In the genomic region with DNA sequence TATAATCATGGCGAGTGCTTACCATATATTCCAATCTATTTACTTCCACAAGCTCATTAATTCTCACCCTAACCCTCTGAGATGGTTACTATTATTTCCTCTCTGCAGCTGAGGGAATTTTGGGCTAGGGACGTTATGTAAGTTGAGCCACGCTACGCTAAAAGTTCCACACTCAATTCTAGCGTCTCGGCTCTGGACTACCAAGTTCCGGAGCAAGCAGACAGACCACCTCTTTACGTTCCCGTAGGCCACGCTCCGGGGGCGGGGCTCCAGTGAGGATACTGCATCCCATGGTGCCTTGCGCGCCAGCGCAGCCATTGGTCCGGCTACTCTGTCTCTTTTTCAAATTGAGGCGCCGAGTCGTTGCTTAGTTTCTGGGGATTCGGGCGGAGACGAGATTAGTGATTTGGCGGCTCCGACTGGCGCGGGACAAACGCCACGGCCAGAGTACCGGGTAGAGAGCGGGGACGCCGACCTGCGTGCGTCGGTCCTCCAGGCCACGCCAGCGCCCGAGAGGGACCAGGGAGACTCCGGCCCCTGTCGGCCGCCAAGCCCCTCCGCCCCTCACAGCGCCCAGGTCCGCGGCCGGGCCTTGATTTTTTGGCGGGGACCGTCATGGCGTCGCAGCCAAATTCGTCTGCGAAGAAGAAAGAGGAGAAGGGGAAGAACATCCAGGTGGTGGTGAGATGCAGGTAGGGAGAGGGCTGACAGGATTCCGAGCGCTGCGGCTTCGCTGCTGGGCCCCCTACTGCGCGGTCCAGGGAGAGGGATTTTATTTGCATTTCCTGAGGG, we compare ENCODE assay signal across 1 cellular context.
TF ChIP-seq lines count a peak whose summit lies in the region.

Gene KIF11 (plus strand): TSS at position 370 of the 792 bp plus-strand sequence. CDS start 246 bp downstream, at position 616.

TF ChIP-seq in HCT116, 20 proteins besides CTCF, POLR2A, EP300 and RAD21 (continued from another document):
- TF ChIP-seq ELF1 (IDR thresholded peaks at IDR 0.05; ENCODE audit: borderline replicate concordance, low read depth) (no peak; the same call in 1 of the 2 replicates), EGR1 (IDR thresholded peaks at IDR 0.05; ENCODE audit: low read depth) (peak; percentile 54; the same call in 1 of the 2 replicates), FOSL1 (IDR thresholded peaks at IDR 0.05; ENCODE audit: low read depth) (no peak), SRF (IDR thresholded peaks at IDR 0.05; ENCODE audit: low read depth) (no peak), TCF7L2 (IDR thresholded peaks at IDR 0.05; ENCODE audit: borderline replicate concordance, extremely low read depth, insufficient read depth, insufficient read length) (no peak)
- TF ChIP-seq, protein P1, sequence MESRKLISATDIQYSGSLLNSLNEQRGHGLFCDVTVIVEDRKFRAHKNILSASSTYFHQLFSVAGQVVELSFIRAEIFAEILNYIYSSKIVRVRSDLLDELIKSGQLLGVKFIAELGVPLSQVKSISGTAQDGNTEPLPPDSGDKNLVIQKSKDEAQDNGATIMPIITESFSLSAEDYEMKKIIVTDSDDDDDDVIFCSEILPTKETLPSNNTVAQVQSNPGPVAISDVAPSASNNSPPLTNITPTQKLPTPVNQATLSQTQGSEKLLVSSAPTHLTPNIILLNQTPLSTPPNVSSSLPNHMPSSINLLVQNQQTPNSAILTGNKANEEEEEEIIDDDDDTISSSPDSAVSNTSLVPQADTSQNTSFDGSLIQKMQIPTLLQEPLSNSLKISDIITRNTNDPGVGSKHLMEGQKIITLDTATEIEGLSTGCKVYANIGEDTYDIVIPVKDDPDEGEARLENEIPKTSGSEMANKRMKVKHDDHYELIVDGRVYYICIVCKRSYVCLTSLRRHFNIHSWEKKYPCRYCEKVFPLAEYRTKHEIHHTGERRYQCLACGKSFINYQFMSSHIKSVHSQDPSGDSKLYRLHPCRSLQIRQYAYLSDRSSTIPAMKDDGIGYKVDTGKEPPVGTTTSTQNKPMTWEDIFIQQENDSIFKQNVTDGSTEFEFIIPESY (IDR thresholded peaks at IDR 0.05; ENCODE audit: extremely low read depth, insufficient replicate concordance, low read length) = no peak
TF ChIP-seq in HCT116: peak in this region for 8.
